Comparison of ENCODE assay signal across 1 cellular context in the genomic region with DNA sequence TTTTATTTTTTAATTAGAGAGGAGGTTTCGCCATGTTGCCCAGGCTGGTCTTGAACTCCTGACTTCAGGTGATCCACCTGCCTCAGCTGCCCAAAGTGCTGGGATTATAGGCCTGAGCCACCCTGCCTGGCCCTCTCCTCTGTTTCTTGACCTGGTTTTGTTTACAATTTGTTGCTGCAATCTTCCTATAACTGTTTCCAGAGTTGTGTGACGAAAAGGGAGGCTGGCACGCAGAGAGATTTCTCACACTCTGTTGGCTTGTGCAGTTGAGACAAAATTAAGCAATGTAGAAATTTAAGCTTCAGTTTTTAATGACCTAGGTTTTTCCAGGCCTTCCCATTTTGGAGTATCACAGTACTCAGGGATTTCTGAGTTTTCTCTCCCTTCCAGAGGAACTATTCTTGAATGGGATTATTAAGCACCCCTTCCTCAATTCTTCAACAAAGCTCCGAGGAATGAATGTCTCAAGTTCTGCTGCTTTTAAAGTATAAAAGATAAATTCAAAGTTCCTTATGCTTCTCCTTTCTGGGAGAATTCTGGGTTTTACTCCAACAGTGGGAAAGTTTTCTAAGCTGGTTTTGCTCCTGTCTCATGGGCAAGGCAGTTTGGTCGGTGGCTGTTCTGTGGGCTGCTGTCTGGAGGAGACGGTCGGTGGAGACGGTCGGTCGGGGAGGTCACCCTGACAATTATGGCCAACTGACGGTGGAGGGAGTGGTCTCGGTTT.
TF ChIP-seq lines count a peak whose summit lies in the region.

No MANE protein-coding gene starts in this region.

TF ChIP-seq in H1, 55 proteins besides CTCF, POLR2A, EP300 and RAD21 (continued from another document):
- no peak for TF ChIP-seq CHD1 (IDR thresholded peaks at IDR 0.05; ENCODE audit: low read depth, low read length)
